Comparison of ENCODE assay signal across 24 cellular contexts in genomic region chr14:36538051-36538450, GRCh38. TPM values are rescaled to one million over a fixed set of nuclear protein-coding genes. Genes with fewer than 3 reads are reported as not detected.
DNase-seq lines count a peak whose midpoint lies in the region; ATAC-seq and TF ChIP-seq lines count a peak whose summit lies in the region.
"Had no signal": no experiment of that assay in that cellular context is flagged by ENCODE, and none has a peak within 500 bp of the region (broad histone marks: within the 10 kb centered on the region; RNA-seq: fewer than 3 reads in every experiment).

No MANE protein-coding gene starts in this region.

- H3K4me1 ChIP-seq in esophagus muscularis mucosa (no peaks in the 10 kb centered on the region), left lung (no peaks in the 10 kb centered on the region), upper lobe of right lung (no peaks in the 10 kb centered on the region), left ventricle myocardium inferior (no peaks in the 10 kb centered on the region)
- H3K4me1 ChIP-seq: BE2C, BLaER1 had no signal

- H3K27me3 ChIP-seq in esophagus muscularis mucosa: peaks cover 0 to 22% (median 0%) of the 10 kb centered on the region in 4 donors
- H3K27me3 ChIP-seq in left lung: peaks cover 0 to 4% of the 10 kb centered on the region in 2 donors
- no peaks in the 10 kb centered on the region for H3K27me3 ChIP-seq in upper lobe of right lung
- peaks cover 87% of the 10 kb centered on the region for H3K27me3 ChIP-seq in left ventricle myocardium inferior (ENCODE audit: low read depth)
- H3K27me3 ChIP-seq: BE2C, BLaER1 had no signal

- TF ChIP-seq CTCF in esophagus muscularis mucosa (IDR thresholded peaks at IDR 0.05): no peak
- TF ChIP-seq CTCF in left lung (IDR thresholded peaks at IDR 0.05): no peak
- no peak for TF ChIP-seq CTCF in upper lobe of right lung (IDR thresholded peaks at IDR 0.05)
- TF ChIP-seq CTCF in left ventricle myocardium inferior (IDR thresholded peaks at IDR 0.05; ENCODE audit: borderline replicate concordance): no peak

- H3K9me3 ChIP-seq in esophagus muscularis mucosa (peaks cover 0 to 14% (median 7%) of the 10 kb centered on the region in 4 donors), left lung (peaks cover 0 to 5% of the 10 kb centered on the region in 2 donors), upper lobe of right lung (no peaks in the 10 kb centered on the region), left ventricle myocardium inferior (replicated peaks) (peaks cover 42% of the 10 kb centered on the region)
- H3K9me3 ChIP-seq: BE2C had no signal

- TF ChIP-seq POLR2A in esophagus muscularis mucosa (IDR thresholded peaks at IDR 0.05; ENCODE audit: low read depth): no peak

- H3K36me3 ChIP-seq in esophagus muscularis mucosa: no peaks in the 10 kb centered on the region
- no peaks in the 10 kb centered on the region for H3K36me3 ChIP-seq in left lung
- no peaks in the 10 kb centered on the region for H3K36me3 ChIP-seq in upper lobe of right lung
- H3K36me3 ChIP-seq in left ventricle myocardium inferior: no peaks in the 10 kb centered on the region
- H3K36me3 ChIP-seq: BE2C, BLaER1 had no signal

- ATAC-seq in left lung: peak; percentile 49
- ATAC-seq in upper lobe of right lung: peak; percentile 55
- no peak for ATAC-seq in GM21576 (IDR thresholded peaks at IDR 0.05; ENCODE audit: unreplicated experiment)
- ATAC-seq: GM12878 had no signal

- H3K27ac ChIP-seq in esophagus muscularis mucosa (replicated peaks in 1 of 4): no peak overlapping the region
- H3K27ac ChIP-seq in left lung: no peak overlapping the region
- H3K27ac ChIP-seq in upper lobe of right lung: no peak overlapping the region
- H3K27ac ChIP-seq in left ventricle myocardium inferior (replicated peaks): no peak overlapping the region
- H3K27ac ChIP-seq: BLaER1 had no signal

- TF ChIP-seq EP300 in esophagus muscularis mucosa (IDR thresholded peaks at IDR 0.05): no peak

- 62% methylated on average over 1 of the region's 1 CpG for WGBS in esophagus muscularis mucosa

- DNase-seq in esophagus muscularis mucosa (ENCODE audit: extremely low spot score) (peak; percentile 31), left lung (no peak), upper lobe of right lung (no peak), left ventricle myocardium inferior (no peak)
- DNase-seq: 8988T; ACHN; BE2C; C1 segment of cervical spinal cord; CD4-positive, alpha-beta memory T cell; CD4-positive, CD25-positive, alpha-beta regulatory T cell; CD8-positive, alpha-beta memory T cell; COR-L47; DMS 273 treated with DMSO at 0.1 percent for 48 hours; DMS153; DMS53; DMS79; DND-41; EL; GDM1 had no signal

- intact Hi-C loops in esophagus muscularis mucosa (cut with DNase I) (no loop called here), left lung (cut with DNase I) (no loop called here), upper lobe of right lung (cut with DNase I) (no loop called here), left ventricle myocardium inferior (cut with micrococcal nuclease) (no loop called here)

- H3K4me3 ChIP-seq in esophagus muscularis mucosa (no peak overlapping the region), left lung (no peak overlapping the region), upper lobe of right lung (no peak overlapping the region), left ventricle myocardium inferior (no peak overlapping the region)
- H3K4me3 ChIP-seq: BLaER1, GM12878 had no signal

RNA-seq across cellular contexts. Expression of gene NKX2-1, which starts 18.0 kb away (rescaled TPM):
- total RNA-seq in esophagus muscularis mucosa (under 1 TPM in 2 of 4 donors, not detected in 2; 0.45 to 0.92 TPM), left lung (100 to 1,000 TPM; 133 to 251 TPM), upper lobe of right lung (177 TPM), left ventricle myocardium inferior (not detected)
- total RNA-seq: A673; CD4-positive, alpha-beta memory T cell; CD4-positive, CD25-positive, alpha-beta regulatory T cell; CD8-positive, alpha-beta memory T cell; G401; GM12878 had no signal

RNA-seq across cellular contexts. Expression of gene NKX2-8, which starts 44.4 kb away (rescaled TPM):
- not detected for total RNA-seq in esophagus muscularis mucosa
- 1 to 10 TPM in 1 of 2 donors, under 1 TPM in 1; 0.73 to 1.6 TPM for total RNA-seq in left lung
- 0.43 TPM for total RNA-seq in upper lobe of right lung
- total RNA-seq in left ventricle myocardium inferior: not detected
- total RNA-seq: A673; CD4-positive, alpha-beta memory T cell; CD4-positive, CD25-positive, alpha-beta regulatory T cell; CD8-positive, alpha-beta memory T cell; G401; GM12878 had no signal

Comparison
In these comparisons a context has a peak if more than half of its experiments do, and no peak if none do; other contexts are left out.
1. RNA of gene NKX2-1, which starts 18.0 kb away (total RNA-seq): 133 to 251 TPM in left lung and 177 TPM in upper lobe of right lung (single experiment); 0.45 to 0.92 TPM in esophagus muscularis mucosa and not detected in left ventricle myocardium inferior (single experiment); every median in the first group is over 10 times any median in the second.